In genomic region chr7:75704928-75705327, GRCh38 we compare ENCODE assay signal across 28 cellular contexts.
"Had no signal": no experiment of that assay in that cellular context is flagged by ENCODE, and none has a peak within 500 bp of the region (broad histone marks: within the 10 kb centered on the region; RNA-seq: fewer than 3 reads in every experiment).

No MANE protein-coding gene starts in this region.

- DNase-seq: activated CD4-positive, alpha-beta memory T cell treated with anti-CD3 and anti-CD28 coated beads for 36 hours; activated CD4-positive, alpha-beta T cell treated with anti-CD3 and anti-CD28 coated beads, Interleukin-2, amount 10 ng/mL, durations not matched to agents 24 days and 14 days; activated CD4-positive, CD25-positive, alpha-beta regulatory T cell treated with anti-CD3 and anti-CD28 coated beads, Interleukin-2, amount 50 U/mL, for 72 hours; activated CD8-positive, alpha-beta memory T cell treated with anti-CD3 and anti-CD28 coated beads, Interleukin-2, amount 50 U/mL, for 4 hours; activated effector memory CD4-positive, alpha-beta T cell treated with anti-CD3 and anti-CD28 coated beads, Interleukin-2, amount 50 U/mL, for 16 hours; activated naive CD4-positive, alpha-beta T cell treated with anti-CD3 and anti-CD28 coated beads for 36 hours; activated naive CD8-positive, alpha-beta T cell treated with anti-CD3 and anti-CD28 coated beads for 36 hours; activated T-cell treated with anti-CD3 and anti-CD28 coated beads, Interleukin-2, amount 50 U/mL, for 1 hour; adrenal gland; cerebellar nuclear complex; colonic mucosa; dorsolateral prefrontal cortex; effector memory CD4-positive, alpha-beta T cell; islet precursor cell; midbrain; naive thymus-derived CD4-positive, alpha-beta T cell; ovary; right lobe of liver; stimulated activated CD4-positive, alpha-beta T cell treated with anti-CD3 and anti-CD28 coated beads, Interleukin-2, amount 100 ng/mL, for 48 hours; stimulated activated naive CD8-positive, alpha-beta T cell treated with anti-CD3 and anti-CD28 coated beads, Interleukin-15, Interleukin-2, amounts not matched to agents 100 U/mL and 50 U/mL, for 24 hours; T-helper 9 cell; testis; transverse colon; WERI-Rb-1 had no signal

- H3K27me3 Mint-ChIP-seq: activated CD4-positive, alpha-beta memory T cell treated with anti-CD3 and anti-CD28 coated beads for 36 hours; activated CD4-positive, alpha-beta T cell treated with anti-CD3 and anti-CD28 coated beads, Interleukin-2, amount 10 ng/mL, durations not matched to agents 24 days and 14 days; activated naive CD8-positive, alpha-beta T cell treated with anti-CD3 and anti-CD28 coated beads for 36 hours; brain; progenitor cell of endocrine pancreas had no signal

- H3K4me1 Mint-ChIP-seq: activated CD4-positive, alpha-beta T cell treated with anti-CD3 and anti-CD28 coated beads, Interleukin-2, amount 10 ng/mL, durations not matched to agents 24 days and 14 days; activated naive CD8-positive, alpha-beta T cell treated with anti-CD3 and anti-CD28 coated beads for 36 hours had no signal

- H3K4me3 Mint-ChIP-seq: activated CD4-positive, alpha-beta memory T cell treated with anti-CD3 and anti-CD28 coated beads for 36 hours; activated CD4-positive, alpha-beta T cell treated with anti-CD3 and anti-CD28 coated beads, Interleukin-2, amount 10 ng/mL, durations not matched to agents 24 days and 14 days; activated naive CD4-positive, alpha-beta T cell treated with anti-CD3 and anti-CD28 coated beads for 36 hours; activated naive CD8-positive, alpha-beta T cell treated with anti-CD3 and anti-CD28 coated beads for 36 hours; activated T-helper 1 cell treated with anti-CD3 and anti-CD28 coated beads, Interleukin-12 subunit alpha, Interleukin-12 subunit beta, Interleukin-2, Interleukin-4 antibody, amounts not matched to agents 30 ng/mL and 10 ng/mL and 1 ng/mL, durations not matched to agents 14 hours and 24 hours and 36 hours; brain; naive thymus-derived CD4-positive, alpha-beta T cell had no signal

- ATAC-seq: gastroesophageal sphincter; naive thymus-derived CD4-positive, alpha-beta T cell; stimulated activated naive CD8-positive, alpha-beta T cell treated with anti-CD3 and anti-CD28 coated beads, Interleukin-15, Interleukin-2, amounts not matched to agents 100 U/mL and 50 U/mL, for 24 hours had no signal

- H3K36me3 Mint-ChIP-seq: activated naive CD8-positive, alpha-beta T cell treated with anti-CD3 and anti-CD28 coated beads for 36 hours; naive thymus-derived CD4-positive, alpha-beta T cell had no signal

- H3K27ac Mint-ChIP-seq: activated CD4-positive, alpha-beta memory T cell treated with anti-CD3 and anti-CD28 coated beads for 36 hours; activated CD4-positive, alpha-beta T cell treated with anti-CD3 and anti-CD28 coated beads, Interleukin-2, amount 10 ng/mL, durations not matched to agents 24 days and 14 days; activated naive CD4-positive, alpha-beta T cell treated with anti-CD3 and anti-CD28 coated beads for 36 hours; activated naive CD8-positive, alpha-beta T cell treated with anti-CD3 and anti-CD28 coated beads for 36 hours; activated T-helper 1 cell treated with anti-CD3 and anti-CD28 coated beads, Interleukin-12 subunit alpha, Interleukin-12 subunit beta, Interleukin-2, Interleukin-4 antibody, amounts not matched to agents 30 ng/mL and 10 ng/mL and 1 ng/mL, durations not matched to agents 14 hours and 24 hours and 36 hours; brain; naive thymus-derived CD4-positive, alpha-beta T cell; progenitor cell of endocrine pancreas had no signal
